18 cellular contexts compared by ENCODE assay signal in the genomic region with DNA sequence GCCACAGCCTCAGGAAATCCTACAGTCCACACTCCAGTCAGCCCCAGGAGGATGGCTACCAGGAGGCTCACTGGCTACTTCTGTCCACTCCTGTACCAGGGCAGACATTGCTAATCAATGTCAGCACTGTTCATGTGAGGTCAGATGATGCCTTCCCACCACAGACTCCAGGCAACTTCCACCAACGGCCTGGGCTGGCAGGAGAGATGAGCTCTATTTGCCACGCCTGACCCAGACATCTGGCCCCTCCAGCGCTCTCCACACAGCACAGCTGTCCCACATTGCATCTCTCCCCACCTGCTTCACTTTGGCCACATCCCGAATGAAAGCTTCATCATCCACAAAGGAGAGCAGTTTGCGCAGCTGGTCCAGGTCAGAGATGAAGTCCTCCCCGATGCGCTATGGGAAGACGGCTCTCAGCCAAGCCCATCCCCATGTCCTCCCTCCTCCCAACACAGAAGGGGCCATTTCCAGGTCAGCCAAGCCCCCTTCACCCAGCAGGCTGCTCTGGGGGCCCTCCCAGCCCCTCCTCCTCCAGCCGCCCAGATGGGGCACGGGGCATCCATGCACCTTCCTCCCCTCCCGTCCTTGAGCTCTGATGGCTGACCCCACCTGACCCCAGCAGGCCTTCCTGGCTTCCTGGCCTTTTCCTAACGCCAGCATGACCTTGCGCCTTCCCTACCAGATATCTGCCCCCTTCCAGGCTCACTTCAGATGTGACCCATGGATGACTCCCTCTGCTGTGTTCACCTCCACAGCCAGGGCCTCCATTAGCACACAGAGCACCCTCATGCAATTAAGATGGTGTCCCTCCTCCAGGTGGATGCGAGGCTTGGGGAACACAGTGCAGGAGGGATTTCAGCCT. TPM values are rescaled to one million over a fixed set of nuclear protein-coding genes. Genes with fewer than 3 reads are reported as not detected.
DNase-seq lines count a peak whose midpoint lies in the region; ATAC-seq and FAIRE-seq lines count a peak whose summit lies in the region.
"Had no signal": no experiment of that assay in that cellular context is flagged by ENCODE, and none has a peak within 500 bp of the region (broad histone marks: within the 10 kb centered on the region; RNA-seq: fewer than 3 reads in every experiment).

No MANE protein-coding gene starts in this region.

- 82 to 85% (median 84%) methylated on average over 14 of the region's 14 CpGs for WGBS in small intestine, 3 donors

- H3K4me1 Mint-ChIP-seq in activated naive CD8-positive, alpha-beta T cell treated with anti-CD3 and anti-CD28 coated beads, Interleukin-2, amount 10 ng/mL, durations not matched to agents 7 days and 5 days = peaks cover 16% of the 10 kb centered on the region
- H3K4me1 Mint-ChIP-seq in activated naive CD8-positive, alpha-beta T cell treated with anti-CD3 and anti-CD28 coated beads for 36 hours = peaks cover 4% of the 10 kb centered on the region

- FAIRE-seq in small intestine (lab: Jason Lieb, UNC) = no peak

- H3K27me3 ChIP-seq in small intestine (ENCODE audit: control insufficient read depth in 2 of 2, insufficient read depth in 2 of 2, low read length in 2 of 2) = no peaks in the 10 kb centered on the region
- H3K27me3 ChIP-seq: heart right ventricle, Peyer's patch had no signal

- peaks cover 11% of the 10 kb centered on the region for H3K36me3 Mint-ChIP-seq in activated naive CD8-positive, alpha-beta T cell treated with anti-CD3 and anti-CD28 coated beads, Interleukin-2, amount 10 ng/mL, durations not matched to agents 7 days and 5 days
- H3K36me3 Mint-ChIP-seq in activated naive CD8-positive, alpha-beta T cell treated with anti-CD3 and anti-CD28 coated beads for 36 hours = peaks cover 7% of the 10 kb centered on the region

- POLR2A ChIA-PET in activated naive CD8-positive, alpha-beta T cell treated with anti-CD3 and anti-CD28 coated beads, Interleukin-2, amount 10 ng/mL, durations not matched to agents 7 days and 5 days (lab: Charles Lee) = interaction anchor here (0.8 to 1.9 kb wide), 4 partner anchors 8 to 12 kb away, joined by 3 to 11 read pairs (median 4); no protein-coding TSS in a partner anchor

- H3K36me3 ChIP-seq in small intestine (ENCODE audit: control insufficient read depth in 2 of 2, insufficient read depth in 2 of 2, low read length in 2 of 2) = no peaks in the 10 kb centered on the region
- H3K36me3 ChIP-seq: Peyer's patch had no signal

- no peak overlapping the region for H3K4me3 Mint-ChIP-seq in activated naive CD8-positive, alpha-beta T cell treated with anti-CD3 and anti-CD28 coated beads, Interleukin-2, amount 10 ng/mL, durations not matched to agents 7 days and 5 days
- H3K4me3 Mint-ChIP-seq in activated naive CD8-positive, alpha-beta T cell treated with anti-CD3 and anti-CD28 coated beads for 36 hours = no peak overlapping the region
- H3K4me3 Mint-ChIP-seq: activated B cell treated with CpG ODN at 0.5 μM for 24 hours, brain had no signal

- no peaks in the 10 kb centered on the region for H3K27me3 Mint-ChIP-seq in activated naive CD8-positive, alpha-beta T cell treated with anti-CD3 and anti-CD28 coated beads, Interleukin-2, amount 10 ng/mL, durations not matched to agents 7 days and 5 days
- no peaks in the 10 kb centered on the region for H3K27me3 Mint-ChIP-seq in activated naive CD8-positive, alpha-beta T cell treated with anti-CD3 and anti-CD28 coated beads for 36 hours
- H3K27me3 Mint-ChIP-seq: activated B cell treated with CpG ODN at 0.5 μM for 24 hours had no signal

- H3K27ac Mint-ChIP-seq in activated naive CD8-positive, alpha-beta T cell treated with anti-CD3 and anti-CD28 coated beads, Interleukin-2, amount 10 ng/mL, durations not matched to agents 7 days and 5 days = peak overlapping the region; percentile 58
- no peak overlapping the region for H3K27ac Mint-ChIP-seq in activated naive CD8-positive, alpha-beta T cell treated with anti-CD3 and anti-CD28 coated beads for 36 hours
- H3K27ac Mint-ChIP-seq: activated B cell treated with CpG ODN at 0.5 μM for 24 hours had no signal

- H3K9me3 Mint-ChIP-seq in activated naive CD8-positive, alpha-beta T cell treated with anti-CD3 and anti-CD28 coated beads, Interleukin-2, amount 10 ng/mL, durations not matched to agents 7 days and 5 days = no peaks in the 10 kb centered on the region
- no peaks in the 10 kb centered on the region for H3K9me3 Mint-ChIP-seq in activated naive CD8-positive, alpha-beta T cell treated with anti-CD3 and anti-CD28 coated beads for 36 hours
- H3K9me3 Mint-ChIP-seq: activated B cell treated with CpG ODN at 0.5 μM for 24 hours had no signal

- H3K4me1 ChIP-seq in small intestine (ENCODE audit: control insufficient read depth in 2 of 2, insufficient read depth in 1 of 2, low read depth in 1 of 2, low read length in 1 of 2) = no peaks in the 10 kb centered on the region
- H3K4me1 ChIP-seq: Peyer's patch had no signal

- DNase-seq in activated naive CD8-positive, alpha-beta T cell treated with anti-CD3 and anti-CD28 coated beads, Interleukin-2, amount 10 ng/mL, durations not matched to agents 7 days and 5 days = no peak
- no peak for DNase-seq in activated naive CD8-positive, alpha-beta T cell treated with anti-CD3 and anti-CD28 coated beads for 36 hours
- DNase-seq in SHP77 treated with DMSO at 0.1 percent for 48 hours (lab: John Stamatoyannopoulos, UW) = peak; percentile 76
- DNase-seq in left kidney (ENCODE audit: low read depth, low spot score) = peak; percentile 48
- DNase-seq in small intestine = no peak
- DNase-seq in NCI-H2029 treated with DMSO at 0.1 percent for 48 hours (lab: John Stamatoyannopoulos, UW) = no peak
- DNase-seq in OCI-M1 (lab: John Stamatoyannopoulos, UW) = no peak
- DNase-seq: activated B cell treated with CpG ODN at 0.5 μM for 24 hours; activated CD8-positive, alpha-beta memory T cell treated with anti-CD3 and anti-CD28 coated beads, Interleukin-2, amount 50 U/mL, for 4 hours; activated naive CD4-positive, alpha-beta T cell treated with anti-CD3 and anti-CD28 coated beads, Interleukin-2, amount 50 U/mL, for 16 hours; heart right ventricle; mesenchymal stem cell; NCI-H2081 treated with DMSO at 0.1 percent for 48 hours; NCI-H748 treated with DMSO at 0.1 percent for 48 hours had no signal

- ATAC-seq in activated naive CD8-positive, alpha-beta T cell treated with anti-CD3 and anti-CD28 coated beads, Interleukin-2, amount 10 ng/mL, durations not matched to agents 7 days and 5 days (ENCODE audit: low read depth) = no peak
- no peak for ATAC-seq in GM19351 (IDR thresholded peaks at IDR 0.05; ENCODE audit: unreplicated experiment)
- ATAC-seq: heart right ventricle had no signal

- no peak overlapping the region for H3K4me3 ChIP-seq in small intestine (ENCODE audit: low read depth in 1 of 2, low read length in 2 of 2)
- H3K4me3 ChIP-seq: heart right ventricle, Peyer's patch had no signal

- H3K27ac ChIP-seq in small intestine (ENCODE audit: low read depth in 1 of 2, low read length in 1 of 2) = no peak overlapping the region
- H3K27ac ChIP-seq: heart right ventricle, Peyer's patch had no signal

- no peaks in the 10 kb centered on the region for H3K9me3 ChIP-seq in small intestine (ENCODE audit: control insufficient read depth, low read depth)
- H3K9me3 ChIP-seq: heart right ventricle, Peyer's patch had no signal

RNA-seq across cellular contexts. Expression of a gene that starts 7.4 kb away (rescaled TPM):
- 1 to 10 TPM; 3.8 to 7.2 TPM for total RNA-seq in activated naive CD8-positive, alpha-beta T cell treated with anti-CD3 and anti-CD28 coated beads, Interleukin-2, amount 10 ng/mL, durations not matched to agents 7 days and 5 days
- 1 to 10 TPM; 1.6 to 1.8 TPM for total RNA-seq in activated naive CD8-positive, alpha-beta T cell treated with anti-CD3 and anti-CD28 coated beads for 36 hours
- polyA plus RNA-seq in small intestine = 1 to 10 TPM in 2 of 3 donors, under 1 TPM in 1; 0.54 to 1.5 (median 1.1) TPM

RNA-seq across cellular contexts. Expression of a gene that starts 8.4 kb away (rescaled TPM):
- total RNA-seq in activated naive CD8-positive, alpha-beta T cell treated with anti-CD3 and anti-CD28 coated beads, Interleukin-2, amount 10 ng/mL, durations not matched to agents 7 days and 5 days = 100 to 1,000 TPM; 159 to 162 TPM
- 1 to 10 TPM; 3.5 to 4.6 TPM for total RNA-seq in activated naive CD8-positive, alpha-beta T cell treated with anti-CD3 and anti-CD28 coated beads for 36 hours
- 10 to 100 TPM in 1 of 3 donors, 1 to 10 TPM in 2; 2.9 to 14.6 (median 4.6) TPM for polyA plus RNA-seq in small intestine

RNA-seq across cellular contexts. Expression of a gene that starts 26.0 kb away (rescaled TPM):
- total RNA-seq in activated naive CD8-positive, alpha-beta T cell treated with anti-CD3 and anti-CD28 coated beads, Interleukin-2, amount 10 ng/mL, durations not matched to agents 7 days and 5 days = 100 to 1,000 TPM; 519 to 524 TPM
- 100 to 1,000 TPM; 453 to 463 TPM for total RNA-seq in activated naive CD8-positive, alpha-beta T cell treated with anti-CD3 and anti-CD28 coated beads for 36 hours
- polyA plus RNA-seq in small intestine = 10 to 100 TPM; 69.8 to 90.3 (median 76.7) TPM

RNA-seq across cellular contexts. Expression of a gene that starts 29.3 kb away (rescaled TPM):
- total RNA-seq in activated naive CD8-positive, alpha-beta T cell treated with anti-CD3 and anti-CD28 coated beads, Interleukin-2, amount 10 ng/mL, durations not matched to agents 7 days and 5 days = under 1 TPM in 1 of 2 experiments, not detected in 1; 0.36 TPM
- total RNA-seq in activated naive CD8-positive, alpha-beta T cell treated with anti-CD3 and anti-CD28 coated beads for 36 hours = under 1 TPM; 0.20 to 0.58 TPM
- 1 to 10 TPM in 2 of 3 donors, under 1 TPM in 1; 0.45 to 4.4 (median 1.1) TPM for polyA plus RNA-seq in small intestine
- total RNA-seq: dermis microvascular lymphatic vessel endothelial cell had no signal

RNA-seq across cellular contexts. Expression of a gene that starts 50.7 kb away (rescaled TPM):
- total RNA-seq in activated naive CD8-positive, alpha-beta T cell treated with anti-CD3 and anti-CD28 coated beads, Interleukin-2, amount 10 ng/mL, durations not matched to agents 7 days and 5 days = 10 to 100 TPM; 92.0 to 96.2 TPM
- 10 to 100 TPM; 60.4 to 63.8 TPM for total RNA-seq in activated naive CD8-positive, alpha-beta T cell treated with anti-CD3 and anti-CD28 coated beads for 36 hours
- polyA plus RNA-seq in small intestine = 10 to 100 TPM in 1 of 3 donors, 1 to 10 TPM in 2; 9.2 to 13.6 (median 9.7) TPM

Comparison
In these comparisons a context has a peak if more than half of its experiments do, and no peak if none do; other contexts are left out.
1. RNA of a gene that starts 8.4 kb away (total RNA-seq): 159 to 162 TPM in activated naive CD8-positive, alpha-beta T cell treated with anti-CD3 and anti-CD28 coated beads, Interleukin-2, amount 10 ng/mL, durations not matched to agents 7 days and 5 days; 3.5 to 4.6 TPM in activated naive CD8-positive, alpha-beta T cell treated with anti-CD3 and anti-CD28 coated beads for 36 hours; every median in the first group is over 10 times any median in the second.
2. DNase-seq: peak in SHP77 treated with DMSO at 0.1 percent for 48 hours (single experiment) and left kidney (single experiment); none in activated naive CD8-positive, alpha-beta T cell treated with anti-CD3 and anti-CD28 coated beads, Interleukin-2, amount 10 ng/mL, durations not matched to agents 7 days and 5 days (single experiment), activated naive CD8-positive, alpha-beta T cell treated with anti-CD3 and anti-CD28 coated beads for 36 hours (single experiment), small intestine (single experiment), NCI-H2029 treated with DMSO at 0.1 percent for 48 hours (single experiment) and OCI-M1 (single experiment).